In the genomic region with DNA sequence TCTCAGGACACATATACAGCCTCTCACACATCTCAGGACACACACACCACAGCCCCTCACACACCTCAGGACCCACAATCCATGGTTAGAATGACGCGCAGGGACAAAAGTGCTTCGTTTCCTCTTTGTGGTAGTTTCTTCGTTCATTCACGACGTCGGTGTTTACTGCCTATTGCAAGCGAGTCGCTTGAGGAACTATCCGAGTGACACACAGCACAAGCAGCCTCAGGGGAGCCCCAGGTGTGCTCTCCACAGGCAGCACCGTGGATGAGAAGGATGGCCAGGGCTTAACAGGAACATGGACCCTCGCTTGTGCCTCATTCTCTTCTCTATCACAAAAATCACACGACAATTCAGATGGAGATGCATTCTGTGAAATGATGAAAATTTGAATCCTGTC, we compare ENCODE assay signal across 6 cellular contexts. TPM values are rescaled to one million over a fixed set of nuclear protein-coding genes. Genes with fewer than 3 reads are reported as not detected.
"Had no signal": no experiment of that assay in that cellular context is flagged by ENCODE, and none has a peak within 500 bp of the region (broad histone marks: within the 10 kb centered on the region; RNA-seq: fewer than 3 reads in every experiment).

No MANE protein-coding gene starts in this region.

RNA-seq across cellular contexts. Expression of a gene that starts 12.1 kb away (rescaled TPM):
- total RNA-seq: HT-29, IMR-90, K562, M059J, Right ventricle myocardium superior, SJSA1 had no signal
- polyA plus RNA-seq: IMR-90, K562 had no signal

RNA-seq across cellular contexts. Expression of a gene that starts 47.0 kb away (rescaled TPM):
- total RNA-seq: IMR-90, K562, Right ventricle myocardium superior, SJSA1 had no signal
- polyA plus RNA-seq: IMR-90, K562 had no signal
